ENCODE assay signal across 16 cellular contexts in the genomic region with DNA sequence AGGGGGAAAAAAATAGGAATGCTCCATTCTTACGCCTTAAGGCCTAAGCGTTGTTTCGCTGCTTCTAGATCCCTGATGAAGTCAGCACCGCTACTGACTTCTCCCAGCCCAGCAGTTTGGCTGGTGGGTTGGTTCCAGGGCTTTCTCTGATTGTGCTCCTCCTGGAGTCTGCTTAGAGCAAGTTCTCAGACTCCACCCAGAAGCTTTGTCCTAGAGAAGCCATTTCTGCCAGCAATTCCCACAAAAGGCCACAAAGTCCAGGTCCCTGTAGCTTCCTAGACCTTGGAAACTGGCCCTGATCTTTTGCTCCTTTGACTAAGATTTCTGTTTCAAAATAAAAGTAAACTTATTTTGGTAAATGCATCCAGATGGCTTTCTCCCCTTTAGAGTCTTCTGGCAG.
DNase-seq lines count a peak whose midpoint lies in the region; ATAC-seq and TF ChIP-seq lines count a peak whose summit lies in the region.
"Had no signal": no experiment of that assay in that cellular context is flagged by ENCODE, and none has a peak within 500 bp of the region (broad histone marks: within the 10 kb centered on the region; RNA-seq: fewer than 3 reads in every experiment).

No MANE protein-coding gene starts in this region.

- no peak for TF ChIP-seq RAD21 in SK-N-SH (IDR thresholded peaks at IDR 0.05; ENCODE audit: low read length)

- H3K36me3 ChIP-seq in SK-N-SH (replicated peaks in 1 of 2; ENCODE audit: control insufficient read depth in 1 of 2, insufficient read depth in 2 of 2, low read length in 1 of 2): no peaks in the 10 kb centered on the region
- H3K36me3 ChIP-seq in mesendoderm (ENCODE audit: control insufficient read depth, insufficient read depth, low read length): no peaks in the 10 kb centered on the region
- no peaks in the 10 kb centered on the region for H3K36me3 ChIP-seq in vagina

- no peak overlapping the region for H2BK5ac ChIP-seq in mesendoderm (ENCODE audit: low read length)

- H3K4me2 ChIP-seq in SK-N-SH (no peak overlapping the region), mesendoderm (ENCODE audit: low read length) (no peak overlapping the region)

- H3K9ac ChIP-seq in SK-N-SH: no peak overlapping the region
- H3K9ac ChIP-seq in mesendoderm (ENCODE audit: low read length): no peak overlapping the region

- H3K79me2 ChIP-seq in SK-N-SH (ENCODE audit: insufficient read depth) (no peaks in the 10 kb centered on the region), mesendoderm (ENCODE audit: control insufficient read depth, insufficient read depth, low read length) (no peaks in the 10 kb centered on the region)

- H3K4me3 ChIP-seq in SK-N-SH (ENCODE audit: low read depth in 2 of 2, low read length in 1 of 2) (no peak overlapping the region), mesendoderm (ENCODE audit: low read length) (no peak overlapping the region), vagina (no peak overlapping the region)

- CTCF ChIA-PET in SK-N-SH (lab: Yijun Ruan, JAX): no interaction called here

- DNase-seq in SK-N-SH: no peak
- DNase-seq in fibroblast of peridontal ligament (ENCODE audit: extremely low read depth): peak; percentile 91
- DNase-seq in mesendoderm: peak; percentile 48
- DNase-seq in vagina (ENCODE audit: extremely low spot score in 2 of 2): no peak
- DNase-seq in CD1c-positive myeloid dendritic cell (ENCODE audit: extremely low spot score): no peak
- DNase-seq: 8988T; activated CD8-positive, alpha-beta memory T cell treated with anti-CD3 and anti-CD28 coated beads for 24 hours; activated naive CD4-positive, alpha-beta T cell; central memory CD4-positive, alpha-beta T cell; naive thymus-derived CD4-positive, alpha-beta T cell; NCI-H2107; SHP77 had no signal

- no peaks in the 10 kb centered on the region for H3K27me3 ChIP-seq in SK-N-SH (ENCODE audit: insufficient read depth)
- H3K27me3 ChIP-seq in mesendoderm (ENCODE audit: insufficient read depth, low read length, poor library complexity): no peaks in the 10 kb centered on the region
- no peaks in the 10 kb centered on the region for H3K27me3 ChIP-seq in vagina

- H3K79me1 ChIP-seq in mesendoderm (ENCODE audit: low read length): no peaks in the 10 kb centered on the region

- H3K9me2 ChIP-seq in SK-N-SH: no peaks in the 10 kb centered on the region

- no peak overlapping the region for H2BK15ac ChIP-seq in mesendoderm (replicated peaks; ENCODE audit: low read depth)

- WGBS in SK-N-SH (ENCODE audit: low lambda C conversion rate): 86% methylated on average over 4 of the region's 4 CpGs
- WGBS in mesendoderm (ENCODE audit: extremely low coverage, insufficient coverage, low lambda C conversion rate): no CpG with 5 or more reads among the region's 4 CpGs

- no peak overlapping the region for H3K23ac ChIP-seq in mesendoderm (ENCODE audit: low read length)

- H4K8ac ChIP-seq in mesendoderm (ENCODE audit: low read depth, low read length): no peak overlapping the region

- H3K56ac ChIP-seq in mesendoderm (ENCODE audit: low read length): no peak overlapping the region

- H2BK120ac ChIP-seq in mesendoderm (ENCODE audit: low read depth, low read length): no peak overlapping the region

- H4K20me1 ChIP-seq in SK-N-SH (ENCODE audit: insufficient read depth): no peaks in the 10 kb centered on the region

- H3K18ac ChIP-seq in mesendoderm (ENCODE audit: low read length): no peak overlapping the region

- H4K5ac ChIP-seq in mesendoderm (ENCODE audit: low read length): no peak overlapping the region

- POLR2A ChIA-PET in SK-N-SH (lab: Yijun Ruan, JAX): no interaction called here

- no peak overlapping the region for H3K4ac ChIP-seq in mesendoderm (ENCODE audit: low read depth, low read length)

- no peak for TF ChIP-seq CTCF in SK-N-SH (IDR thresholded peaks at IDR 0.05)
- no peak for TF ChIP-seq CTCF in vagina (IDR thresholded peaks at IDR 0.05)

- no peak for TF ChIP-seq POLR2A in vagina (IDR thresholded peaks at IDR 0.05)

- H2AK5ac ChIP-seq in mesendoderm (ENCODE audit: low read length): no peak overlapping the region

- H3K4me1 ChIP-seq in SK-N-SH (ENCODE audit: control insufficient read depth in 1 of 2, insufficient read depth in 2 of 2, low read depth in 1 of 2, low read length in 1 of 2): peaks cover 0 to 6% of the 10 kb centered on the region in 2 experiments; a peak in 1 of 4 replicates
- H3K4me1 ChIP-seq in mesendoderm (ENCODE audit: control insufficient read depth, low read depth, low read length): no peaks in the 10 kb centered on the region
- H3K4me1 ChIP-seq in vagina: no peaks in the 10 kb centered on the region

- no peak overlapping the region for H3K27ac ChIP-seq in SK-N-SH (ENCODE audit: low read depth in 2 of 2, low read length in 1 of 2)
- H3K27ac ChIP-seq in mesendoderm (ENCODE audit: low read depth, low read length): no peak overlapping the region
- H3K27ac ChIP-seq in vagina: no peak overlapping the region
- H3K27ac ChIP-seq: epithelial cell of prostate had no signal

- ATAC-seq in SK-N-SH treated with all-trans-retinoic acid at 6 μM for 48 hours: peak; percentile 62; the same call in 2 of the 3 replicates
- no peak for ATAC-seq in GM21576 (IDR thresholded peaks at IDR 0.05; ENCODE audit: unreplicated experiment)
- ATAC-seq in HG03378 (IDR thresholded peaks at IDR 0.05; ENCODE audit: unreplicated experiment): no peak
- ATAC-seq: naive thymus-derived CD4-positive, alpha-beta T cell had no signal

- H3K9me3 ChIP-seq in SK-N-SH (no peaks in the 10 kb centered on the region), vagina (no peaks in the 10 kb centered on the region)

- H2AFZ ChIP-seq in SK-N-SH (ENCODE audit: low read depth): no peak overlapping the region

- no peak for TF ChIP-seq EP300 in SK-N-SH (IDR thresholded peaks at IDR 0.05; ENCODE audit: borderline replicate concordance in 1 of 2, low read depth in 1 of 2, low read length in 1 of 2)

- no peaks in the 10 kb centered on the region for H3F3A ChIP-seq in SK-N-SH (replicated peaks; ENCODE audit: insufficient read depth)

- intact Hi-C loops in vagina (cut with DNase I): no loop called here

TF ChIP-seq in SK-N-SH treated with all-trans-retinoic acid at 6 μM for 48 hours, 23 proteins besides CTCF, POLR2A, EP300 and RAD21:
- TF ChIP-seq ZFP30 (CRISPR knock-in tag; IDR thresholded peaks at IDR 0.05): no peak
- no peak for TF ChIP-seq TOX (CRISPR knock-in tag; IDR thresholded peaks at IDR 0.05; ENCODE audit: borderline replicate concordance)
- no peak for TF ChIP-seq ZNF565 (CRISPR knock-in tag; conservative IDR thresholded peaks at IDR 0.05; ENCODE audit: low read depth)
- no peak for TF ChIP-seq OSR1 (CRISPR knock-in tag; IDR thresholded peaks at IDR 0.05)
- no peak for TF ChIP-seq ZFP3 (CRISPR knock-in tag; IDR thresholded peaks at IDR 0.05)
- TF ChIP-seq, protein P1, sequence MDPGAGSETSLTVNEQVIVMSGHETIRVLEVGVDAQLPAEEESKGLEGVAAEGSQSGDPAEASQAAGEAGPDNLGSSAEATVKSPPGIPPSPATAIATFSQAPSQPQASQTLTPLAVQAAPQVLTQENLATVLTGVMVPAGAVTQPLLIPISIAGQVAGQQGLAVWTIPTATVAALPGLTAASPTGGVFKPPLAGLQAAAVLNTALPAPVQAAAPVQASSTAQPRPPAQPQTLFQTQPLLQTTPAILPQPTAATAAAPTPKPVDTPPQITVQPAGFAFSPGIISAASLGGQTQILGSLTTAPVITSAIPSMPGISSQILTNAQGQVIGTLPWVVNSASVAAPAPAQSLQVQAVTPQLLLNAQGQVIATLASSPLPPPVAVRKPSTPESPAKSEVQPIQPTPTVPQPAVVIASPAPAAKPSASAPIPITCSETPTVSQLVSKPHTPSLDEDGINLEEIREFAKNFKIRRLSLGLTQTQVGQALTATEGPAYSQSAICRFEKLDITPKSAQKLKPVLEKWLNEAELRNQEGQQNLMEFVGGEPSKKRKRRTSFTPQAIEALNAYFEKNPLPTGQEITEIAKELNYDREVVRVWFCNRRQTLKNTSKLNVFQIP (CRISPR knock-in tag; IDR thresholded peaks at IDR 0.05; ENCODE audit: borderline replicate concordance, low read depth): no peak
- no peak for TF ChIP-seq ZNF8 (CRISPR knock-in tag; IDR thresholded peaks at IDR 0.05)
- no peak for TF ChIP-seq CSDC2 (CRISPR knock-in tag; IDR thresholded peaks at IDR 0.05)
- no peak for TF ChIP-seq TCF4 (CRISPR knock-in tag; IDR thresholded peaks at IDR 0.05; ENCODE audit: borderline replicate concordance)

TF ChIP-seq in SK-N-SH, 30 proteins besides CTCF, POLR2A, EP300 and RAD21 (continues in another document):
- TF ChIP-seq FOXM1 (IDR thresholded peaks at IDR 0.05; ENCODE audit: low read depth) (no peak), TCF12 (IDR thresholded peaks at IDR 0.05) (no peak), TAF1 (IDR thresholded peaks at IDR 0.05; ENCODE audit: borderline replicate concordance, low read depth, low read length) (no peak), ZBTB33 (IDR thresholded peaks at IDR 0.05; ENCODE audit: borderline replicate concordance, low read depth) (no peak), SIN3A (IDR thresholded peaks at IDR 0.05; ENCODE audit: borderline replicate concordance, low read depth, low read length) (no peak), USF2 (IDR thresholded peaks at IDR 0.05; ENCODE audit: borderline replicate concordance, low read depth, low read length) (no peak), NFIC (IDR thresholded peaks at IDR 0.05; ENCODE audit: borderline replicate concordance) (no peak), GABPA (IDR thresholded peaks at IDR 0.05; ENCODE audit: low read depth) (no peak), JUND (IDR thresholded peaks at IDR 0.05) (no peak), RCOR1 (IDR thresholded peaks at IDR 0.05; ENCODE audit: low read length) (no peak)

Comparison
In these comparisons a context has a peak if more than half of its experiments do, and no peak if none do; other contexts are left out.
1. DNase-seq: peak in fibroblast of peridontal ligament (single experiment) and mesendoderm (single experiment); none in SK-N-SH (single experiment), vagina (0 of 2) and CD1c-positive myeloid dendritic cell (single experiment).